Comparison of ENCODE assay signal across 8 cellular contexts in genomic region chr7:38359081-38359601, GRCh38.
DNase-seq lines count a peak whose midpoint lies in the region; ATAC-seq and TF ChIP-seq lines count a peak whose summit lies in the region.
"Not testable (repeated sequence)": the region's sequence is repeated elsewhere in the genome, so short reads cannot be mapped to it uniquely, and the experiment has no call there.

No MANE protein-coding gene starts in this region.

- H3K36me3 Mint-ChIP-seq in WTC11; activated naive CD8-positive, alpha-beta T cell treated with anti-CD3 and anti-CD28 coated beads, Interleukin-2, amount 10 ng/mL, durations not matched to agents 7 days and 5 days: not testable (repeated sequence)

- not testable (repeated sequence) for H3K9me3 Mint-ChIP-seq in WTC11; activated naive CD8-positive, alpha-beta T cell treated with anti-CD3 and anti-CD28 coated beads, Interleukin-2, amount 10 ng/mL, durations not matched to agents 7 days and 5 days

- DNase-seq in AG09309 (ENCODE audit: low read depth): not testable (repeated sequence)
- DNase-seq in M059J (ENCODE audit: low read depth) (peak; percentile 16), WTC11 (ENCODE audit: low spot score) (peak; percentile 77), right cardiac atrium (peak; percentile 44 to 77 (median 67))
- DNase-seq in activated naive CD8-positive, alpha-beta T cell treated with anti-CD3 and anti-CD28 coated beads, Interleukin-2, amount 10 ng/mL, durations not matched to agents 7 days and 5 days: peak; percentile 64
- DNase-seq in stimulated activated CD4-positive, alpha-beta T cell treated with anti-CD3 and anti-CD28 coated beads, Interleukin-15, amount 100 ng/mL, for 48 hours (ENCODE audit: low read depth in 2 of 2): peak; percentile 72 to 74

- H3K27ac Mint-ChIP-seq in WTC11: not testable (repeated sequence)
- H3K27ac Mint-ChIP-seq in activated naive CD8-positive, alpha-beta T cell treated with anti-CD3 and anti-CD28 coated beads, Interleukin-2, amount 10 ng/mL, durations not matched to agents 7 days and 5 days: peak overlapping the region; percentile 82

- H3K4me3 Mint-ChIP-seq in WTC11: not testable (repeated sequence)
- peak overlapping the region; percentile 86 for H3K4me3 Mint-ChIP-seq in activated naive CD8-positive, alpha-beta T cell treated with anti-CD3 and anti-CD28 coated beads, Interleukin-2, amount 10 ng/mL, durations not matched to agents 7 days and 5 days

- not testable (repeated sequence) for H3K27me3 Mint-ChIP-seq in WTC11 (ENCODE audit: low read depth); activated naive CD8-positive, alpha-beta T cell treated with anti-CD3 and anti-CD28 coated beads, Interleukin-2, amount 10 ng/mL, durations not matched to agents 7 days and 5 days

- POLR2A ChIA-PET in WTC11 (lab: Charles Lee): not testable (repeated sequence)
- POLR2A ChIA-PET in activated naive CD8-positive, alpha-beta T cell treated with anti-CD3 and anti-CD28 coated beads, Interleukin-2, amount 10 ng/mL, durations not matched to agents 7 days and 5 days (lab: Charles Lee): interaction anchor here (0.9 to 1.1 kb wide), 2 partner anchors 11 to 13 kb away, joined by 3 read pairs; no protein-coding TSS in a partner anchor

- ATAC-seq in GM18861 (IDR thresholded peaks at IDR 0.05; ENCODE audit: unreplicated experiment): peak; percentile 65
- ATAC-seq in HG02759 (IDR thresholded peaks at IDR 0.05; ENCODE audit: unreplicated experiment): peak; percentile 79
- peak; percentile 86 for ATAC-seq in WTC11
- ATAC-seq in activated naive CD8-positive, alpha-beta T cell treated with anti-CD3 and anti-CD28 coated beads, Interleukin-2, amount 10 ng/mL, durations not matched to agents 7 days and 5 days (ENCODE audit: low read depth): peak; percentile 57
- peak; percentile 33 to 74 for ATAC-seq in right cardiac atrium

- H3K4me3 ChIP-seq in AG09309 (ENCODE audit: control insufficient read depth, low read depth, low read length); right cardiac atrium (ENCODE audit: low read length): not testable (repeated sequence)

- CTCF ChIA-PET in WTC11 (lab: Charles Lee): interaction anchor here (0.7 to 1.9 kb wide), 10 partner anchors 9 to 144 kb away, joined by 3 to 15 read pairs (median 4); no protein-coding TSS in a partner anchor

- peak; percentile 27 for TF ChIP-seq CTCF in AG09309 (IDR thresholded peaks at IDR 0.05; ENCODE audit: control insufficient read depth, insufficient read depth, low read depth, low read length, missing control alignments)
- TF ChIP-seq CTCF in WTC11 (IDR thresholded peaks at IDR 0.05): not testable (repeated sequence)

- H3K9me3 ChIP-seq in right cardiac atrium (ENCODE audit: control insufficient read depth, low read length): not testable (repeated sequence)

- not testable (repeated sequence) for H3K4me1 Mint-ChIP-seq in WTC11; activated naive CD8-positive, alpha-beta T cell treated with anti-CD3 and anti-CD28 coated beads, Interleukin-2, amount 10 ng/mL, durations not matched to agents 7 days and 5 days

- H3K27ac ChIP-seq in right cardiac atrium (ENCODE audit: low read length): not testable (repeated sequence)

- 41% methylated on average over 5 of the region's 5 CpGs for WGBS in right cardiac atrium

- H3K27me3 ChIP-seq in right cardiac atrium (ENCODE audit: control insufficient read depth, insufficient read depth): not testable (repeated sequence)

- not testable (repeated sequence) for H3K4me1 ChIP-seq in right cardiac atrium (ENCODE audit: control insufficient read depth, insufficient read depth, low read length)

- intact Hi-C loops in right cardiac atrium (cut with DNase I): loop anchor here in 1 of 4 donors (2.0 kb wide), 1 partner anchor 14 kb away; no protein-coding TSS in a partner anchor
